Comparison of ENCODE assay signal across 1 cellular context in the genomic region with DNA sequence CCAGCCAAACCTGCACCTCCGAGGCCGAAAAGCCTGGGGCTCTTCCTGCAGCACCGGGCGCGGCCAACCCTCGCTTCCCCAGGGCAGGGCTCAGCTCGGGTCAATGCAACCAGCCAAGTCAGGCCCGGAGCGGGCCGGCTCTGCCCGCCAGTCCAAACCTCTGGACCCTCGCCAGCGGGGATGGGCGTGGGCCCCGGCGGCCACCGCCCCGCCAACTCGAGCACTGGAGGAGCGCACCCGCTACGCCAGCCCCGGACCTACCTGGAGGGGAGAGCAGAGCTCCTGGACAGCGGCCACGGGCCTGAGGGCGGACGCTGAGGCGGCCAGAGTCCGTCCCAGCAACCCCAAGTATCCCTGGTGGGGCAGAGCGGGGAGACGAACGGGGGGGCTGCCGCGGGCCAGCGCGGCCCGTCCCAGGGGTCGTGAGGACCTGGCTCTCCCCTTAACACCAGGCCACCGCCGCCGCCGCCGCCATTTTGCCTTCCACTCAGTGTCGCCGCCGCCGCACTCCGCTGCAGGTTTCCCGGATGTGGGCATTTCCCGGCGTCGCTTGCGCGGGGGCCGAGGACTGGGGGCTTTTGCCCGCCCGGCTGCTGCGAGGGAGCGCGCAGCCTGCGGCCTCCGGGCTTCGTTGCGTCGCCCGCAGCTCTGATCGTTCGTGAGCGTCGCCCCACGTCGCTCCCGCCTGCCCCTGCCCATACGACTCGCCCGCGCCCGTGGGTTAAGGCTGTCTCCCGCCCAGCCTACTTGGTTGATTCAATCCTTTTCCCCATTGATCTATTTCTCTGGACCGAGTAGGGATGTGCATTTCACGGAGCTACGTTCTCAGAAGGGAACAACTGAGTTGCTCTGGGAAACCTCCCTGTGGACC.
A peak's percentile ranks its signal among the peaks of the same experiment; 100 is the strongest.
TF ChIP-seq lines count a peak whose summit lies in the region.

LATS1 (minus strand) TSS at position 514 of the 871 bp plus-strand sequence. CDS start 15,975 bp downstream, outside the sequence.

TF ChIP-seq in WTC11, 78 proteins besides CTCF, POLR2A, EP300 and RAD21 (continued from another document and continues in another):
- TF ChIP-seq PRDM15 (CRISPR knock-in tag; IDR thresholded peaks at IDR 0.05): no peak
- TF ChIP-seq, protein P1, sequence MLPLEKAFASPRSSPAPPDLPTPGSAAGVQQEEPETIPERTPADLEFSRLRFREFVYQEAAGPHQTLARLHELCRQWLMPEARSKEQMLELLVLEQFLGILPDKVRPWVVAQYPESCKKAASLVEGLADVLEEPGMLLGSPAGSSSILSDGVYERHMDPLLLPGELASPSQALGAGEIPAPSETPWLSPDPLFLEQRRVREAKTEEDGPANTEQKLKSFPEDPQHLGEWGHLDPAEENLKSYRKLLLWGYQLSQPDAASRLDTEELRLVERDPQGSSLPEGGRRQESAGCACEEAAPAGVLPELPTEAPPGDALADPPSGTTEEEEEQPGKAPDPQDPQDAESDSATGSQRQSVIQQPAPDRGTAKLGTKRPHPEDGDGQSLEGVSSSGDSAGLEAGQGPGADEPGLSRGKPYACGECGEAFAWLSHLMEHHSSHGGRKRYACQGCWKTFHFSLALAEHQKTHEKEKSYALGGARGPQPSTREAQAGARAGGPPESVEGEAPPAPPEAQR (CRISPR knock-in tag; IDR thresholded peaks at IDR 0.05): no peak
- TF ChIP-seq HMGXB4 (CRISPR knock-in tag; IDR thresholded peaks at IDR 0.05): peak; percentile 96
- no peak for TF ChIP-seq ZMAT4 (CRISPR knock-in tag; IDR thresholded peaks at IDR 0.05)
- peak; percentile 87 for TF ChIP-seq ATF1 (CRISPR knock-in tag; IDR thresholded peaks at IDR 0.05)
- no peak for TF ChIP-seq RORB (CRISPR knock-in tag; IDR thresholded peaks at IDR 0.05)
- TF ChIP-seq NFE2L1 (CRISPR knock-in tag; IDR thresholded peaks at IDR 0.05): peak; percentile 58; the same call in 1 of the 2 replicates
- TF ChIP-seq CREM (CRISPR knock-in tag; IDR thresholded peaks at IDR 0.05): peak; percentile 81
- TF ChIP-seq TEAD1 (CRISPR knock-in tag; IDR thresholded peaks at IDR 0.05): peak; percentile 81
- TF ChIP-seq MYBL2 (CRISPR knock-in tag; IDR thresholded peaks at IDR 0.05): peak; percentile 57; the same call in 1 of the 2 replicates
- TF ChIP-seq FOXJ3 (CRISPR knock-in tag; IDR thresholded peaks at IDR 0.05; ENCODE audit: borderline replicate concordance): 0 out of 2 replicates have a peak, but pooled peaks have one; percentile 16
- TF ChIP-seq, protein P2, sequence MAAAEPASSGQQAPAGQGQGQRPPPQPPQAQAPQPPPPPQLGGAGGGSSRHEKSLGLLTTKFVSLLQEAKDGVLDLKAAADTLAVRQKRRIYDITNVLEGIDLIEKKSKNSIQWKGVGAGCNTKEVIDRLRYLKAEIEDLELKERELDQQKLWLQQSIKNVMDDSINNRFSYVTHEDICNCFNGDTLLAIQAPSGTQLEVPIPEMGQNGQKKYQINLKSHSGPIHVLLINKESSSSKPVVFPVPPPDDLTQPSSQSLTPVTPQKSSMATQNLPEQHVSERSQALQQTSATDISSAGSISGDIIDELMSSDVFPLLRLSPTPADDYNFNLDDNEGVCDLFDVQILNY (CRISPR knock-in tag; IDR thresholded peaks at IDR 0.05): no peak; the same call in 1 of the 2 replicates
- TF ChIP-seq ELF4 (CRISPR knock-in tag; IDR thresholded peaks at IDR 0.05; ENCODE audit: low read depth): peak; percentile 83; the same call in 1 of the 2 replicates
- no peak for TF ChIP-seq NR3C1 (CRISPR knock-in tag; conservative IDR thresholded peaks at IDR 0.05; ENCODE audit: low read depth)
- TF ChIP-seq ZNF671 (CRISPR knock-in tag; IDR thresholded peaks at IDR 0.05): no peak
- TF ChIP-seq, protein P3, sequence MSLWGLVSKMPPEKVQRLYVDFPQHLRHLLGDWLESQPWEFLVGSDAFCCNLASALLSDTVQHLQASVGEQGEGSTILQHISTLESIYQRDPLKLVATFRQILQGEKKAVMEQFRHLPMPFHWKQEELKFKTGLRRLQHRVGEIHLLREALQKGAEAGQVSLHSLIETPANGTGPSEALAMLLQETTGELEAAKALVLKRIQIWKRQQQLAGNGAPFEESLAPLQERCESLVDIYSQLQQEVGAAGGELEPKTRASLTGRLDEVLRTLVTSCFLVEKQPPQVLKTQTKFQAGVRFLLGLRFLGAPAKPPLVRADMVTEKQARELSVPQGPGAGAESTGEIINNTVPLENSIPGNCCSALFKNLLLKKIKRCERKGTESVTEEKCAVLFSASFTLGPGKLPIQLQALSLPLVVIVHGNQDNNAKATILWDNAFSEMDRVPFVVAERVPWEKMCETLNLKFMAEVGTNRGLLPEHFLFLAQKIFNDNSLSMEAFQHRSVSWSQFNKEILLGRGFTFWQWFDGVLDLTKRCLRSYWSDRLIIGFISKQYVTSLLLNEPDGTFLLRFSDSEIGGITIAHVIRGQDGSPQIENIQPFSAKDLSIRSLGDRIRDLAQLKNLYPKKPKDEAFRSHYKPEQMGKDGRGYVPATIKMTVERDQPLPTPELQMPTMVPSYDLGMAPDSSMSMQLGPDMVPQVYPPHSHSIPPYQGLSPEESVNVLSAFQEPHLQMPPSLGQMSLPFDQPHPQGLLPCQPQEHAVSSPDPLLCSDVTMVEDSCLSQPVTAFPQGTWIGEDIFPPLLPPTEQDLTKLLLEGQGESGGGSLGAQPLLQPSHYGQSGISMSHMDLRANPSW (CRISPR knock-in tag; conservative IDR thresholded peaks at IDR 0.05; ENCODE audit: low read depth): no peak
- TF ChIP-seq, protein P4, sequence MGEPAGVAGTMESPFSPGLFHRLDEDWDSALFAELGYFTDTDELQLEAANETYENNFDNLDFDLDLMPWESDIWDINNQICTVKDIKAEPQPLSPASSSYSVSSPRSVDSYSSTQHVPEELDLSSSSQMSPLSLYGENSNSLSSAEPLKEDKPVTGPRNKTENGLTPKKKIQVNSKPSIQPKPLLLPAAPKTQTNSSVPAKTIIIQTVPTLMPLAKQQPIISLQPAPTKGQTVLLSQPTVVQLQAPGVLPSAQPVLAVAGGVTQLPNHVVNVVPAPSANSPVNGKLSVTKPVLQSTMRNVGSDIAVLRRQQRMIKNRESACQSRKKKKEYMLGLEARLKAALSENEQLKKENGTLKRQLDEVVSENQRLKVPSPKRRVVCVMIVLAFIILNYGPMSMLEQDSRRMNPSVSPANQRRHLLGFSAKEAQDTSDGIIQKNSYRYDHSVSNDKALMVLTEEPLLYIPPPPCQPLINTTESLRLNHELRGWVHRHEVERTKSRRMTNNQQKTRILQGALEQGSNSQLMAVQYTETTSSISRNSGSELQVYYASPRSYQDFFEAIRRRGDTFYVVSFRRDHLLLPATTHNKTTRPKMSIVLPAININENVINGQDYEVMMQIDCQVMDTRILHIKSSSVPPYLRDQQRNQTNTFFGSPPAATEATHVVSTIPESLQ (CRISPR knock-in tag; IDR thresholded peaks at IDR 0.05): no peak
- TF ChIP-seq JAZF1 (CRISPR knock-in tag; IDR thresholded peaks at IDR 0.05): no peak
- no peak; the same call in 1 of the 2 replicates for TF ChIP-seq JUN (CRISPR knock-in tag; IDR thresholded peaks at IDR 0.05)
- TF ChIP-seq NR1H2 (CRISPR knock-in tag; IDR thresholded peaks at IDR 0.05): no peak
- TF ChIP-seq FOXP1 (CRISPR knock-in tag; IDR thresholded peaks at IDR 0.05; ENCODE audit: borderline replicate concordance): peak; percentile 81; the same call in 1 of the 2 replicates
- peak; percentile 15; the same call in 1 of the 2 replicates for TF ChIP-seq ZNF232 (CRISPR knock-in tag; IDR thresholded peaks at IDR 0.05)
- no peak for TF ChIP-seq NFATC4 (CRISPR knock-in tag; IDR thresholded peaks at IDR 0.05)
- TF ChIP-seq ZNF512 (CRISPR knock-in tag; IDR thresholded peaks at IDR 0.05; ENCODE audit: borderline replicate concordance): no peak
- TF ChIP-seq OVOL2 (CRISPR knock-in tag; IDR thresholded peaks at IDR 0.05; ENCODE audit: borderline replicate concordance): no peak
- peak; percentile 18; the same call in 1 of the 2 replicates for TF ChIP-seq CDX4 (CRISPR knock-in tag; IDR thresholded peaks at IDR 0.05; ENCODE audit: borderline replicate concordance)
- TF ChIP-seq NFYB (CRISPR knock-in tag; conservative IDR thresholded peaks at IDR 0.05; ENCODE audit: low read depth): no peak
- no peak for TF ChIP-seq ATF2 (CRISPR knock-in tag; IDR thresholded peaks at IDR 0.05; ENCODE audit: borderline replicate concordance, low read depth)
- peak; percentile 82 for TF ChIP-seq CREB1 (CRISPR knock-in tag; IDR thresholded peaks at IDR 0.05)
- TF ChIP-seq, protein P5, sequence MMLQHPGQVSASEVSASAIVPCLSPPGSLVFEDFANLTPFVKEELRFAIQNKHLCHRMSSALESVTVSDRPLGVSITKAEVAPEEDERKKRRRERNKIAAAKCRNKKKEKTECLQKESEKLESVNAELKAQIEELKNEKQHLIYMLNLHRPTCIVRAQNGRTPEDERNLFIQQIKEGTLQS (CRISPR knock-in tag; conservative IDR thresholded peaks at IDR 0.05): no peak
- 0 out of 2 replicates have a peak, but pooled peaks have one; percentile 41 for TF ChIP-seq SMAD4 (CRISPR knock-in tag; IDR thresholded peaks at IDR 0.05)
- TF ChIP-seq ZNF219 (CRISPR knock-in tag; IDR thresholded peaks at IDR 0.05; ENCODE audit: borderline replicate concordance): peak; percentile 89; the same call in 1 of the 2 replicates
